Comparison of ENCODE assay signal across 20 cellular contexts in genomic region chr4:7628432-7628831, GRCh38.
A peak's percentile ranks its signal among the peaks of the same experiment; 100 is the strongest.
DNase-seq lines count a peak whose midpoint lies in the region; ATAC-seq, FAIRE-seq and TF ChIP-seq lines count a peak whose summit lies in the region.
"Had no signal": no experiment of that assay in that cellular context is flagged by ENCODE, and none has a peak within 500 bp of the region (broad histone marks: within the 10 kb centered on the region; RNA-seq: fewer than 3 reads in every experiment).

No MANE protein-coding gene starts in this region.

- no peak overlapping the region for H4K5ac ChIP-seq in H1 (ENCODE audit: insufficient read length, low read depth, low read length)

- H3K36me3 Mint-ChIP-seq in brain (no peaks in the 10 kb centered on the region), neural crest cell (ENCODE audit: low read depth) (no peaks in the 10 kb centered on the region)

- no peak overlapping the region for H2BK12ac ChIP-seq in H1 (ENCODE audit: low read depth, low read length)

- H3K27ac ChIP-seq in H1 (ENCODE audit: low read depth, low read length) = no peak overlapping the region
- no peak overlapping the region for H3K27ac ChIP-seq in osteoblast (ENCODE audit: low read depth, low read length)
- H3K27ac ChIP-seq: GM23248 had no signal

- TF ChIP-seq CTCF in brain (conservative IDR thresholded peaks at IDR 0.05) = no peak
- TF ChIP-seq CTCF in H1 (IDR thresholded peaks at IDR 0.05; ENCODE audit: control extremely low read depth in 1 of 3, insufficient read depth in 1 of 3, low read depth in 1 of 3, low read length in 3 of 3) = no peak
- no peak for TF ChIP-seq CTCF in neural crest cell (conservative IDR thresholded peaks at IDR 0.05)
- no peak for TF ChIP-seq CTCF in osteoblast (IDR thresholded peaks at IDR 0.05; ENCODE audit: extremely low read depth, low read depth, low read length)

- POLR2A ChIA-PET in H1 (lab: Charles Lee; ENCODE audit: partially characterized antibody) = no interaction called here

- H3K4me3 Mint-ChIP-seq in brain (no peak overlapping the region), neural crest cell (no peak overlapping the region)
- H3K4me3 Mint-ChIP-seq: CD4-positive, alpha-beta memory T cell; HFFc6 had no signal

- no peaks in the 10 kb centered on the region for H3K79me1 ChIP-seq in H1 (ENCODE audit: low read depth, low read length)

- no peak overlapping the region for H3K4ac ChIP-seq in H1 (replicated peaks; ENCODE audit: insufficient read length, low read depth, low read length)

- no peak for DNase-seq in H1 (ENCODE audit: low read depth in 1 of 2, low spot score in 2 of 2)
- no peak for DNase-seq in neural crest cell (ENCODE audit: low read depth, low spot score)
- DNase-seq in osteoblast (ENCODE audit: insufficient read length, low spot score, missing footprints) = peak; percentile 46
- no peak for DNase-seq in SKM-1 treated with dmso at 0.1 percent for 144 hours (lab: John Stamatoyannopoulos, UW; ENCODE audit: unreplicated experiment)
- DNase-seq in NCI-H2171 treated with DMSO at 0.1 percent for 48 hours (lab: John Stamatoyannopoulos, UW) = no peak
- no peak for DNase-seq in NCI-H1092 treated with DMSO at 0.1 percent for 48 hours (lab: John Stamatoyannopoulos, UW)
- DNase-seq: Calu3; CD4-positive, alpha-beta memory T cell; COR-L47; DMS53; DMS79 treated with DMSO at 0.1 percent for 48 hours; GF-D8; GM23248; HFFc6 had no signal

- H3K79me2 ChIP-seq in H1 (ENCODE audit: control insufficient read depth in 1 of 2, insufficient read depth in 2 of 2, low read length in 2 of 2) = no peaks in the 10 kb centered on the region
- H3K79me2 ChIP-seq in osteoblast (ENCODE audit: insufficient read depth, low read length) = no peaks in the 10 kb centered on the region

- FAIRE-seq in H1 (lab: Jason Lieb, UNC) = no peak
- FAIRE-seq: GM12891, GM18507, H54 had no signal

- no peak overlapping the region for H3K23ac ChIP-seq in H1 (ENCODE audit: insufficient read length)

- H4K91ac ChIP-seq in H1 (replicated peaks; ENCODE audit: insufficient read length, low read length) = no peak overlapping the region

- H3K27me3 Mint-ChIP-seq in brain (no peaks in the 10 kb centered on the region), neural crest cell (ENCODE audit: low read depth) (peaks cover 7% of the 10 kb centered on the region)

- no peak for TF ChIP-seq EP300 in H1 (IDR thresholded peaks at IDR 0.05; ENCODE audit: borderline replicate concordance in 1 of 2, low read depth in 2 of 2, low read length in 2 of 2)

- no peaks in the 10 kb centered on the region for H3K27me3 ChIP-seq in H1 (replicated peaks in 1 of 4; ENCODE audit: control insufficient read depth in 3 of 4, extremely low read depth in 1 of 4, insufficient read depth in 3 of 4, low read length in 3 of 4)
- peaks cover 7% of the 10 kb centered on the region for H3K27me3 ChIP-seq in osteoblast (ENCODE audit: insufficient read depth, low read length)

- ATAC-seq in HG03342 (IDR thresholded peaks at IDR 0.05; ENCODE audit: unreplicated experiment) = no peak

- no peak overlapping the region for H2AK5ac ChIP-seq in H1 (ENCODE audit: low read depth, low read length)

- no peaks in the 10 kb centered on the region for H3K36me3 ChIP-seq in H1 (ENCODE audit: control insufficient read depth in 2 of 4, insufficient read depth in 4 of 4, low read length in 3 of 4)
- H3K36me3 ChIP-seq in osteoblast (ENCODE audit: insufficient read depth, low read length) = no peaks in the 10 kb centered on the region
- H3K36me3 ChIP-seq: HAP-1 had no signal

- no peaks in the 10 kb centered on the region for H3K23me2 ChIP-seq in H1 (ENCODE audit: low read depth, low read length)

- WGBS in H1 (ENCODE audit: extremely low coverage in 1 of 2, insufficient coverage in 1 of 2, insufficient read length in 1 of 2, insufficient replicate concordance in 2 of 2, low coverage in 1 of 2, low lambda C conversion rate in 2 of 2, missing lambda C conversion rate in 1 of 2), 2 experiments = 75% methylated on average over 8 of the region's 10 CpGs; no CpG with 5 or more reads in 1 of the 2 experiments

- H2BK15ac ChIP-seq in H1 (ENCODE audit: low read length) = no peak overlapping the region

- H3K4me1 Mint-ChIP-seq in brain (peaks cover 72% of the 10 kb centered on the region), neural crest cell (peaks cover 10% of the 10 kb centered on the region)
- H3K4me1 Mint-ChIP-seq: CD4-positive, alpha-beta memory T cell had no signal

- H3K9me3 ChIP-seq in H1 (ENCODE audit: insufficient read depth in 2 of 2, low read depth in 1 of 2, low read length in 1 of 2) (peaks cover 5 to 8% of the 10 kb centered on the region in 2 experiments; a peak in 3 of 4 replicates), osteoblast (ENCODE audit: low read depth, low read length) (peaks cover 4% of the 10 kb centered on the region)
- H3K9me3 ChIP-seq: HAP-1 had no signal

- H3K18ac ChIP-seq in H1 (ENCODE audit: extremely low read depth, low read length) = no peak overlapping the region

- H4K20me1 ChIP-seq in H1 (replicated peaks in 1 of 2; ENCODE audit: control insufficient read depth in 1 of 2, insufficient read depth in 2 of 2, low read length in 2 of 2) (no peaks in the 10 kb centered on the region), osteoblast (ENCODE audit: insufficient read depth, low read length) (no peaks in the 10 kb centered on the region)

- H2BK5ac ChIP-seq in H1 (ENCODE audit: low read depth, low read length) = no peak overlapping the region

- peaks cover 0 to 2% (median 0%) of the 10 kb centered on the region in 4 experiments; a peak in 1 of 7 replicates for H3K4me1 ChIP-seq in H1 (replicated peaks in 1 of 4; ENCODE audit: control insufficient read depth in 3 of 4, insufficient read depth in 4 of 4, low read length in 3 of 4)
- H3K4me1 ChIP-seq in osteoblast (ENCODE audit: insufficient read depth, low read length) = peaks cover 31% of the 10 kb centered on the region
- H3K4me1 ChIP-seq: HAP-1 had no signal

- H2AFZ ChIP-seq in H1 (ENCODE audit: low read length) (no peak overlapping the region), osteoblast (ENCODE audit: low read length) (no peak overlapping the region)
- H2AFZ ChIP-seq: GM23248 had no signal

- no peak overlapping the region for H2BK120ac ChIP-seq in H1 (replicated peaks; ENCODE audit: low read depth, low read length)

- H3K9me3 Mint-ChIP-seq in brain = peaks cover 0 to 14% (median 3%) of the 10 kb centered on the region in 5 experiments
- no peaks in the 10 kb centered on the region for H3K9me3 Mint-ChIP-seq in neural crest cell
- H3K9me3 Mint-ChIP-seq: CD4-positive, alpha-beta memory T cell had no signal

- H3K4me2 ChIP-seq in H1 (ENCODE audit: insufficient read depth in 1 of 2, low read depth in 2 of 2, low read length in 2 of 2) (no peak overlapping the region), osteoblast (ENCODE audit: insufficient read depth, low read length) (no peak overlapping the region)

- H3K56ac ChIP-seq in H1 (replicated peaks; ENCODE audit: insufficient read length, low read depth, low read length) = no peak overlapping the region

- H3K14ac ChIP-seq in H1 (ENCODE audit: insufficient read length) = no peak overlapping the region

- no peak for TF ChIP-seq RAD21 in H1 (IDR thresholded peaks at IDR 0.05 in 1 of 2, conservative IDR thresholded peaks at IDR 0.05 in 1 of 2; ENCODE audit: low read depth in 2 of 2, low read length in 2 of 2)

- CTCF ChIA-PET in H1 (lab: Charles Lee; ENCODE audit: partially characterized antibody) = interaction anchor here (0.6 to 1.2 kb wide), 3 partner anchors 8 to 379 kb away, joined by 3 to 4 read pairs (median 3); no protein-coding TSS in a partner anchor

- no peak overlapping the region for H3K9ac ChIP-seq in H1 (replicated peaks in 1 of 4; ENCODE audit: extremely low read depth in 1 of 4, low read depth in 3 of 4, low read length in 3 of 4)
- H3K9ac ChIP-seq: GM23248 had no signal

- TF ChIP-seq POLR2A in H1 (IDR thresholded peaks at IDR 0.05; ENCODE audit: control extremely low read depth in 1 of 2, low read depth in 2 of 2, low read length in 2 of 2) = no peak

- H4K8ac ChIP-seq in H1 (ENCODE audit: extremely low read depth, insufficient read depth, low read length) = no peak overlapping the region

- H3K4me3 ChIP-seq in H1 (ENCODE audit: extremely low read depth in 1 of 4, insufficient read depth in 2 of 4, low read depth in 3 of 4, low read length in 4 of 4) (no peak overlapping the region), osteoblast (ENCODE audit: insufficient read depth, low read length) (no peak overlapping the region)
- H3K4me3 ChIP-seq: GM23248, HAP-1 had no signal

- H3K27ac Mint-ChIP-seq in brain = peak overlapping the region in 4 of 5 experiments; percentile 13 to 70 (median 40)
- peak overlapping the region; percentile 52 for H3K27ac Mint-ChIP-seq in neural crest cell (ENCODE audit: unreplicated experiment)
- H3K27ac Mint-ChIP-seq: CD4-positive, alpha-beta memory T cell; HFFc6 had no signal

- H2BK20ac ChIP-seq in H1 (ENCODE audit: low read length) = no peak overlapping the region

TF ChIP-seq in H1, 55 proteins besides CTCF, POLR2A, EP300 and RAD21:
- TF ChIP-seq RNF2 (IDR thresholded peaks at IDR 0.05; ENCODE audit: borderline replicate concordance, low read depth, low read length, missing control alignments, poor library complexity, severe bottlenecking) (no peak), MAX (IDR thresholded peaks at IDR 0.05) (peak; percentile 21; the same call in 1 of the 2 replicates), TCF12 (IDR thresholded peaks at IDR 0.05; ENCODE audit: low read depth, low read length) (no peak), SIRT6 (IDR thresholded peaks at IDR 0.05; ENCODE audit: low read length) (no peak), JUN (IDR thresholded peaks at IDR 0.05; ENCODE audit: low read depth, low read length) (no peak)
